ENCODE assay signal across 21 cellular contexts in genomic region chr12:64468966-64469365, GRCh38. TPM values are rescaled to one million over a fixed set of nuclear protein-coding genes. Genes with fewer than 3 reads are reported as not detected.
DNase-seq lines count a peak whose midpoint lies in the region; ATAC-seq and TF ChIP-seq lines count a peak whose summit lies in the region.
"Had no signal": no experiment of that assay in that cellular context is flagged by ENCODE, and none has a peak within 500 bp of the region (broad histone marks: within the 10 kb centered on the region; RNA-seq: fewer than 3 reads in every experiment).

No MANE protein-coding gene starts in this region.

- H3K27ac Mint-ChIP-seq in T-helper 2 cell treated with Interferon-gamma antibody and Interleukin-4, amounts not matched to agents 5 μg/mL and 100 μg/mL, for 36 hours: peak overlapping the region; percentile 41
- peak overlapping the region; percentile 6; the same call in 1 of the 2 replicates for H3K27ac Mint-ChIP-seq in HFFc6
- peak overlapping the region; percentile 0 to 62 for H3K27ac Mint-ChIP-seq in effector memory CD8-positive, alpha-beta T cell
- H3K27ac Mint-ChIP-seq: IgD-negative memory B cell had no signal

- H3K4me3 ChIP-seq in gastrocnemius medialis (no peak overlapping the region), aorta (ENCODE audit: low read length in 2 of 2) (no peak overlapping the region)
- H3K4me3 ChIP-seq: BLaER1 had no signal

- H3K27me3 ChIP-seq in gastrocnemius medialis: no peaks in the 10 kb centered on the region
- no peaks in the 10 kb centered on the region for H3K27me3 ChIP-seq in aorta (ENCODE audit: control insufficient read depth in 1 of 2, insufficient read depth in 2 of 2, low read length in 1 of 2)
- H3K27me3 ChIP-seq: BLaER1 had no signal

- peak overlapping the region; percentile 75 to 82 (median 78) for H3K27ac ChIP-seq in gastrocnemius medialis
- no peak overlapping the region for H3K27ac ChIP-seq in aorta (ENCODE audit: low read depth in 1 of 2, low read length in 2 of 2)
- H3K27ac ChIP-seq: 22Rv1, BLaER1 had no signal

- H3K4me3 Mint-ChIP-seq in T-helper 2 cell treated with Interferon-gamma antibody and Interleukin-4, amounts not matched to agents 5 μg/mL and 100 μg/mL, for 36 hours: no peak overlapping the region
- H3K4me3 Mint-ChIP-seq in HFFc6: no peak overlapping the region
- H3K4me3 Mint-ChIP-seq in effector memory CD8-positive, alpha-beta T cell: no peak overlapping the region

- H3K27me3 Mint-ChIP-seq in T-helper 2 cell treated with Interferon-gamma antibody and Interleukin-4, amounts not matched to agents 5 μg/mL and 100 μg/mL, for 36 hours (ENCODE audit: low read depth): no peaks in the 10 kb centered on the region
- no peaks in the 10 kb centered on the region; the same call in 1 of the 2 replicates for H3K27me3 Mint-ChIP-seq in HFFc6 (ENCODE audit: insufficient read depth)
- no peaks in the 10 kb centered on the region for H3K27me3 Mint-ChIP-seq in effector memory CD8-positive, alpha-beta T cell
- H3K27me3 Mint-ChIP-seq: IgD-negative memory B cell had no signal

- no peaks in the 10 kb centered on the region for H3K9me3 Mint-ChIP-seq in T-helper 2 cell treated with Interferon-gamma antibody and Interleukin-4, amounts not matched to agents 5 μg/mL and 100 μg/mL, for 36 hours
- H3K9me3 Mint-ChIP-seq in HFFc6: no peaks in the 10 kb centered on the region
- no peaks in the 10 kb centered on the region for H3K9me3 Mint-ChIP-seq in effector memory CD8-positive, alpha-beta T cell
- H3K9me3 Mint-ChIP-seq: IgD-negative memory B cell had no signal

- H3K4me1 Mint-ChIP-seq in T-helper 2 cell treated with Interferon-gamma antibody and Interleukin-4, amounts not matched to agents 5 μg/mL and 100 μg/mL, for 36 hours (ENCODE audit: low read depth): peaks cover 10% of the 10 kb centered on the region
- peaks cover 13% of the 10 kb centered on the region for H3K4me1 Mint-ChIP-seq in HFFc6 (ENCODE audit: low read depth)
- H3K4me1 Mint-ChIP-seq in effector memory CD8-positive, alpha-beta T cell (ENCODE audit: low read depth in 2 of 2): peaks cover 10 to 14% of the 10 kb centered on the region in 2 donors

- no peak for DNase-seq in T-helper 2 cell treated with Interferon-gamma antibody and Interleukin-4, amounts not matched to agents 5 μg/mL and 100 μg/mL, for 36 hours (ENCODE audit: low spot score)
- DNase-seq in T-helper 2 cell: no peak
- no peak for DNase-seq in HFFc6
- DNase-seq in effector memory CD8-positive, alpha-beta T cell: no peak
- DNase-seq in gastrocnemius medialis: no peak
- no peak for DNase-seq in middle frontal gyrus (ENCODE audit: extremely low spot score, low spot score)
- DNase-seq in aorta: no peak
- DNase-seq in SW480 (ENCODE audit: low spot score): no peak
- DNase-seq: DMS79, H7, Karpas-422, NCI-H1417 treated with DMSO at 0.1 percent for 48 hours, NCI-H187 treated with DMSO at 0.1 percent for 48 hours, NCI-H2227 treated with DMSO at 0.1 percent for 48 hours, NCI-H510A treated with DMSO at 0.1 percent for 48 hours, NCI-H82, OCI-M1, SHP77 had no signal

- H3K36me3 Mint-ChIP-seq in T-helper 2 cell treated with Interferon-gamma antibody and Interleukin-4, amounts not matched to agents 5 μg/mL and 100 μg/mL, for 36 hours (ENCODE audit: low read depth): peaks cover 62% of the 10 kb centered on the region
- H3K36me3 Mint-ChIP-seq in HFFc6 (ENCODE audit: low read depth): peaks cover 51% of the 10 kb centered on the region
- H3K36me3 Mint-ChIP-seq in effector memory CD8-positive, alpha-beta T cell (ENCODE audit: insufficient read depth): peaks cover 58% of the 10 kb centered on the region

- intact Hi-C loops in gastrocnemius medialis (cut with DNase I; ENCODE audit: low total_unique reads): loop anchor here (2.0 kb wide), 1 partner anchor 18 kb away; no protein-coding TSS in a partner anchor
- intact Hi-C loops in aorta (cut with DNase I): no loop called here

- peaks cover 27 to 30% of the 10 kb centered on the region in 2 donors for H3K4me1 ChIP-seq in gastrocnemius medialis
- H3K4me1 ChIP-seq in aorta (ENCODE audit: control insufficient read depth in 1 of 2, insufficient read depth in 2 of 2, low read length in 2 of 2): no peaks in the 10 kb centered on the region
- H3K4me1 ChIP-seq: BLaER1 had no signal

- in situ Hi-C loops in gastrocnemius medialis (cut with MboI; ENCODE audit: low sequenced_read_pairs in 4 of 4): no loop called here

- WGBS in aorta, 2 donors: 58 to 63% methylated on average over 5 of the region's 5 CpGs

- TF ChIP-seq POLR2A in gastrocnemius medialis (IDR thresholded peaks at IDR 0.05): no peak

- H3K9me3 ChIP-seq in gastrocnemius medialis (no peaks in the 10 kb centered on the region), aorta (ENCODE audit: control insufficient read depth, low read length) (no peaks in the 10 kb centered on the region)
- H3K9me3 ChIP-seq: BLaER1 had no signal

- no peak for ATAC-seq in effector memory CD8-positive, alpha-beta T cell (replicated peaks)
- no peak for ATAC-seq in gastrocnemius medialis
- ATAC-seq in aorta (ENCODE audit: low FRiP score): no peak

- peaks cover 0 to 43% of the 10 kb centered on the region in 2 donors for H3K36me3 ChIP-seq in gastrocnemius medialis
- peaks cover 0 to 6% of the 10 kb centered on the region in 2 donors for H3K36me3 ChIP-seq in aorta (ENCODE audit: control insufficient read depth in 1 of 2, insufficient read depth in 2 of 2, low read length in 1 of 2)

- TF ChIP-seq CTCF in HFFc6 (IDR thresholded peaks at IDR 0.05) (no peak), gastrocnemius medialis (IDR thresholded peaks at IDR 0.05 in 4 of 5, conservative IDR thresholded peaks at IDR 0.05 in 1 of 5) (no peak)

RNA-seq across cellular contexts. Expression of gene TBK1, which starts 17.0 kb away (rescaled TPM):
- 10 to 100 TPM; 20.2 to 23.8 (median 21.0) TPM for total RNA-seq in HFFc6 (2021; fragmentation: NEBNext Ultra II Directional; extraction: Animal tissue kit (Norgen Biotek cat#: 25700))
- total RNA-seq in gastrocnemius medialis (10 to 100 TPM; 20.1 to 40.8 (median 27.6) TPM), aorta (10 to 100 TPM; 25.9 to 32.8 TPM)
- polyA plus RNA-seq in aorta: 10 to 100 TPM; 10.9 to 19.1 TPM

Comparison
In these comparisons a context has a peak if more than half of its experiments do, and no peak if none do; other contexts are left out.
1. H3K27ac ChIP-seq: peak in gastrocnemius medialis (4 of 4); none in aorta (0 of 2).
2. Peak in every context shown above with its lines, with median percentiles within 50 percentile points of each other: H3K27ac Mint-ChIP-seq.